ENCODE assay signal across 28 cellular contexts in the genomic region with DNA sequence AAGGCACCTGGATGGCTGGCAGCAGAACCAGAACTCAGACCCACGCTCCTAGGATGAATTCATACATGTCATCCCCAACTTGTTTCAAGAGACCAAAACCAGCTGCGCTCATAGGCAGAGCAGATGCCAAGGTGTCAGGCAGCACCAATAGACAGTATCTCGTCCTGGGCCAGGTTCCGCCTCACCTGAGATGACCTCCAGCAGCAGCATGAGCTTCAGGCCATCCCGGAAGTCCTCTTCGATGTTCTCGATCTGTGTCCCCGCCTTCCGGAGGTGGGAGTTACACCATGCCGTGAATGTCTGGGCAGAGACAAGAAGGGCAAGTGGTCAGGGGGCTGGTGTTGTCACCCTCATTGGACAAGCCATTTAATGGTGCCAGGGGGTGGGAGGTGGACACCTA. TPM values are rescaled to one million over a fixed set of nuclear protein-coding genes. Genes with fewer than 3 reads are reported as not detected.
A peak's percentile ranks its signal among the peaks of the same experiment; 100 is the strongest.
DNase-seq lines count a peak whose midpoint lies in the region; ATAC-seq and TF ChIP-seq lines count a peak whose summit lies in the region.
"Had no signal": no experiment of that assay in that cellular context is flagged by ENCODE, and none has a peak within 500 bp of the region (broad histone marks: within the 10 kb centered on the region; RNA-seq: fewer than 3 reads in every experiment).

No MANE protein-coding gene starts in this region.

- WGBS in mammary epithelial cell (ENCODE audit: low coverage, missing lambda C conversion rate): 83% methylated on average over 7 of the region's 10 CpGs

- no peak for DNase-seq in MCF 10A (ENCODE audit: unreplicated experiment)
- DNase-seq in mammary epithelial cell: no peak
- DNase-seq in thoracic aorta (ENCODE audit: low spot score): no peak
- DNase-seq in activated naive CD4-positive, alpha-beta T cell treated with Interleukin-2 at 50 U/mL for 16 hours: no peak
- DNase-seq: activated B cell treated with CpG ODN at 0.5 μM for 24 hours; activated CD4-positive, alpha-beta memory T cell treated with anti-CD3 and anti-CD28 coated beads for 36 hours; Caco-2; DND-41; effector memory CD4-positive, alpha-beta T cell; GM23248; NCI-H1105 treated with DMSO at 0.1 percent for 48 hours; NCI-H2029 treated with DMSO at 0.1 percent for 48 hours; NCI-H345; psoas muscle; SHP77 treated with DMSO at 0.1 percent for 48 hours; stimulated activated CD4-positive, alpha-beta T cell treated with anti-CD3 and anti-CD28 coated beads, Interleukin-2, amount 100 ng/mL, for 48 hours; stimulated activated naive CD4-positive, alpha-beta T cell; SW 1271 had no signal

- H3K27ac ChIP-seq in mammary epithelial cell (ENCODE audit: insufficient read depth, low read depth, low read length) (no peak overlapping the region), muscle layer of duodenum (ENCODE audit: low read length) (peak overlapping the region; percentile 22), thoracic aorta (peak overlapping the region; percentile 92 to 97)
- H3K27ac ChIP-seq: GM23248, psoas muscle had no signal

- dilution Hi-C loops in mammary epithelial cell (cut with HindIII; ENCODE audit: low sequenced_read_pairs): no loop called here

- peaks cover 7% of the 10 kb centered on the region for H3K9me3 Mint-ChIP-seq in MCF 10A (ENCODE audit: unreplicated experiment)
- peaks cover 14% of the 10 kb centered on the region for H3K9me3 Mint-ChIP-seq in dendritic cell treated with granulocyte-macrophage colony-stimulating factor and Interleukin-4, amounts not matched to agents 40 ng/mL and 50 ng/mL, for 4 days

- peaks cover 48% of the 10 kb centered on the region for H4K20me1 ChIP-seq in mammary epithelial cell (ENCODE audit: insufficient read depth, low read length)

- ATAC-seq in thoracic aorta (ENCODE audit: insufficient number of reproducible peaks, low FRiP score, low read depth) (no peak), HG02571 (IDR thresholded peaks at IDR 0.05; ENCODE audit: unreplicated experiment) (no peak), GM18907 (IDR thresholded peaks at IDR 0.05; ENCODE audit: unreplicated experiment) (no peak)
- ATAC-seq: psoas muscle had no signal

- H3K4me1 ChIP-seq in mammary epithelial cell (ENCODE audit: insufficient read depth, low read length) (peaks cover 37% of the 10 kb centered on the region), muscle layer of duodenum (ENCODE audit: control insufficient read depth in 1 of 2, insufficient read depth in 2 of 2, low read length in 2 of 2) (peaks cover 2 to 85% of the 10 kb centered on the region in 2 donors), thoracic aorta (ENCODE audit: control insufficient read depth in 1 of 2, low read depth in 2 of 2) (peaks cover 42 to 98% of the 10 kb centered on the region in 2 donors)

- CTCF ChIA-PET in MCF 10A (lab: Yijun Ruan, JAX): interaction anchor here (0.6 to 2.8 kb wide), 11 partner anchors 11 to 205 kb away, joined by 3 to 19 read pairs (median 5); no protein-coding TSS in a partner anchor
- CTCF ChIA-PET in mammary epithelial cell (lab: Charles Lee; ENCODE audit: low non-redundant PET): no interaction called here

- H3K27me3 ChIP-seq in mammary epithelial cell (ENCODE audit: insufficient read depth, low read length) (no peaks in the 10 kb centered on the region), muscle layer of duodenum (ENCODE audit: low read depth, low read length) (no peaks in the 10 kb centered on the region), thoracic aorta (replicated peaks; ENCODE audit: insufficient read depth) (no peaks in the 10 kb centered on the region)
- H3K27me3 ChIP-seq: tibial nerve had no signal

- H3K27ac Mint-ChIP-seq in MCF 10A (ENCODE audit: low read depth, unreplicated experiment): peak overlapping the region; percentile 73
- peak overlapping the region; percentile 23 for H3K27ac Mint-ChIP-seq in dendritic cell treated with granulocyte-macrophage colony-stimulating factor and Interleukin-4, amounts not matched to agents 40 ng/mL and 50 ng/mL, for 4 days
- H3K27ac Mint-ChIP-seq: activated B cell treated with CpG ODN at 0.5 μM for 24 hours; activated CD4-positive, alpha-beta memory T cell treated with anti-CD3 and anti-CD28 coated beads for 36 hours; B cell had no signal

- POLR2A ChIA-PET in MCF 10A (lab: Yijun Ruan, JAX): interaction anchor here (0.6 to 2.4 kb wide), 4 partner anchors 12 to 183 kb away, joined by 3 to 7 read pairs (median 4); no protein-coding TSS in a partner anchor

- no peak overlapping the region for H2AFZ ChIP-seq in mammary epithelial cell (ENCODE audit: low read depth, low read length)
- H2AFZ ChIP-seq: GM23248 had no signal

- TF ChIP-seq CTCF in MCF 10A (IDR thresholded peaks at IDR 0.05; ENCODE audit: unreplicated experiment) (no peak), mammary epithelial cell (conservative IDR thresholded peaks at IDR 0.05 in 1 of 2, IDR thresholded peaks at IDR 0.05 in 1 of 2; ENCODE audit: extremely low read depth in 1 of 2, insufficient read depth in 1 of 2, low read depth in 1 of 2, low read length in 2 of 2) (no peak), thoracic aorta (IDR thresholded peaks at IDR 0.05) (no peak)

- H3K4me2 ChIP-seq in mammary epithelial cell (ENCODE audit: insufficient read depth, low read depth, low read length): no peak overlapping the region

- BruUV-seq in MCF 10A (replicated peaks; lab: Mats Ljungman, UMichigan) (no TSS peak), mammary epithelial cell (replicated peaks; lab: Mats Ljungman, UMichigan) (no TSS peak)

- no peak overlapping the region for H3K9ac ChIP-seq in mammary epithelial cell (ENCODE audit: insufficient read depth, low read length)
- H3K9ac ChIP-seq: GM23248 had no signal

- H3K27me3 Mint-ChIP-seq in MCF 10A (ENCODE audit: insufficient read depth, unreplicated experiment): no peaks in the 10 kb centered on the region
- H3K27me3 Mint-ChIP-seq in dendritic cell treated with granulocyte-macrophage colony-stimulating factor and Interleukin-4, amounts not matched to agents 40 ng/mL and 50 ng/mL, for 4 days: no peaks in the 10 kb centered on the region
- H3K27me3 Mint-ChIP-seq: activated CD4-positive, alpha-beta memory T cell treated with anti-CD3 and anti-CD28 coated beads for 36 hours; central memory CD8-positive, alpha-beta T cell had no signal

- no peaks in the 10 kb centered on the region for H3K9me3 ChIP-seq in mammary epithelial cell (replicated peaks; ENCODE audit: insufficient read depth, low read length)
- H3K9me3 ChIP-seq in muscle layer of duodenum (ENCODE audit: control insufficient read depth in 1 of 2, low read length in 2 of 2): peaks cover 0 to 3% of the 10 kb centered on the region in 2 donors
- H3K9me3 ChIP-seq in thoracic aorta: no peaks in the 10 kb centered on the region
- H3K9me3 ChIP-seq: Caco-2, psoas muscle had no signal

- intact Hi-C loops in MCF 10A (cut with micrococcal nuclease): no loop called here
- intact Hi-C loops in mammary epithelial cell (cut with micrococcal nuclease): loop anchor here (5.0 kb wide), 1 partner anchor 117 kb away; no protein-coding TSS in a partner anchor
- intact Hi-C loops in dendritic cell treated with granulocyte-macrophage colony-stimulating factor and Interleukin-4, amounts not matched to agents 40 ng/mL and 50 ng/mL, for 4 days (cut with micrococcal nuclease): loop anchor here (5.0 kb wide), 1 partner anchor 52 kb away; a partner anchor contains a TSS

- H3K4me1 Mint-ChIP-seq in MCF 10A (ENCODE audit: insufficient read depth, unreplicated experiment): peaks cover 14% of the 10 kb centered on the region
- H3K4me1 Mint-ChIP-seq in dendritic cell treated with granulocyte-macrophage colony-stimulating factor and Interleukin-4, amounts not matched to agents 40 ng/mL and 50 ng/mL, for 4 days (ENCODE audit: low read depth): peaks cover 93% of the 10 kb centered on the region
- H3K4me1 Mint-ChIP-seq: activated B cell treated with CpG ODN at 0.5 μM for 24 hours; B cell; central memory CD8-positive, alpha-beta T cell had no signal

- H3K4me3 Mint-ChIP-seq in MCF 10A (ENCODE audit: unreplicated experiment): no peak overlapping the region
- H3K4me3 Mint-ChIP-seq in dendritic cell treated with granulocyte-macrophage colony-stimulating factor and Interleukin-4, amounts not matched to agents 40 ng/mL and 50 ng/mL, for 4 days: no peak overlapping the region
- H3K4me3 Mint-ChIP-seq: activated B cell treated with CpG ODN at 0.5 μM for 24 hours; activated CD4-positive, alpha-beta memory T cell treated with anti-CD3 and anti-CD28 coated beads for 36 hours; B cell; central memory CD8-positive, alpha-beta T cell; mesothelial cell of epicardium; neural crest cell had no signal

- in situ Hi-C loops in mammary epithelial cell (cut with MboI; ENCODE audit: low sequenced_read_pairs in 2 of 2): no loop called here

- H3K36me3 ChIP-seq in mammary epithelial cell (ENCODE audit: insufficient read depth, low read length) (peaks cover 29% of the 10 kb centered on the region), muscle layer of duodenum (ENCODE audit: control insufficient read depth in 1 of 2, insufficient read depth in 2 of 2, low read length in 2 of 2) (peaks cover 7 to 14% of the 10 kb centered on the region in 2 donors), thoracic aorta (peaks cover 10% of the 10 kb centered on the region)

- no peak overlapping the region for H3K4me3 ChIP-seq in mammary epithelial cell (replicated peaks in 1 of 3; ENCODE audit: insufficient read depth in 1 of 3, low read depth in 2 of 3, low read length in 3 of 3)
- no peak overlapping the region for H3K4me3 ChIP-seq in muscle layer of duodenum (ENCODE audit: low read depth in 1 of 2, low read length in 2 of 2)
- H3K4me3 ChIP-seq in thoracic aorta: no peak overlapping the region
- H3K4me3 ChIP-seq: GM23248, psoas muscle, smooth muscle cell, tibial nerve had no signal

- peaks cover 46% of the 10 kb centered on the region for H3K36me3 Mint-ChIP-seq in MCF 10A (ENCODE audit: insufficient read depth, unreplicated experiment)
- H3K36me3 Mint-ChIP-seq in dendritic cell treated with granulocyte-macrophage colony-stimulating factor and Interleukin-4, amounts not matched to agents 40 ng/mL and 50 ng/mL, for 4 days (ENCODE audit: low read depth): peaks cover 61% of the 10 kb centered on the region

- H3K79me2 ChIP-seq in mammary epithelial cell (ENCODE audit: insufficient read depth, low read length): peaks cover 100% of the 10 kb centered on the region

RNA-seq across cellular contexts. Expression of a gene that starts 53.7 kb away (rescaled TPM):
- 239 and 312 TPM in 2 replicates for total RNA-seq in MCF 10A (2022)
- 1,000 to 10,000 TPM in 1 of 2 donors, 100 to 1,000 TPM in 1; 841 to 1,322 TPM for total RNA-seq in mammary epithelial cell
- polyA plus RNA-seq in mammary epithelial cell: 813 TPM
- 1,325 TPM for polyA minus RNA-seq in mammary epithelial cell
- total RNA-seq in thoracic aorta: 1,000 to 10,000 TPM; 1,201 to 1,291 TPM
